ENCODE assay signal across 2 cellular contexts in genomic region chr21:34526618-34527290, GRCh38.
TF ChIP-seq lines count a peak whose summit lies in the region.

No MANE protein-coding gene starts in this region.

TF ChIP-seq in A549, 52 proteins besides CTCF, POLR2A, EP300 and RAD21 (continued from another document):
- no peak for TF ChIP-seq RCOR1 (IDR thresholded peaks at IDR 0.05; ENCODE audit: low read depth, low read length)
- TF ChIP-seq PBX3 (IDR thresholded peaks at IDR 0.05): 0 out of 2 replicates have a peak, but pooled peaks have one; percentile 29
- TF ChIP-seq CBX8 (IDR thresholded peaks at IDR 0.05): no peak
- TF ChIP-seq ZFP36 (IDR thresholded peaks at IDR 0.05; ENCODE audit: borderline replicate concordance, partially characterized antibody): no peak
- TF ChIP-seq HOXB13 (CRISPR knock-in tag; IDR thresholded peaks at IDR 0.05; ENCODE audit: low read depth): no peak
- TF ChIP-seq MAX (IDR thresholded peaks at IDR 0.05): peak; percentile 47
- TF ChIP-seq ATOH8 (CRISPR knock-in tag; IDR thresholded peaks at IDR 0.05; ENCODE audit: low read depth): no peak
- peak; percentile 18; the same call in 1 of the 2 replicates for TF ChIP-seq FOSL2 (IDR thresholded peaks at IDR 0.05)
- peak; percentile 63 for TF ChIP-seq FOSL2 (CRISPR knock-in tag; IDR thresholded peaks at IDR 0.05)
- no peak for TF ChIP-seq RNF2 (IDR thresholded peaks at IDR 0.05; ENCODE audit: borderline replicate concordance, low read depth)
- peak; percentile 70 for TF ChIP-seq MAFK (IDR thresholded peaks at IDR 0.05; ENCODE audit: partially characterized antibody)
- no peak for TF ChIP-seq SREBF2 (IDR thresholded peaks at IDR 0.05)

TF ChIP-seq in K562, 482 proteins besides CTCF, POLR2A, EP300 and RAD21 (continued from another document):
- 0 out of 2 replicates have a peak, but pooled peaks have one; percentile 37 for TF ChIP-seq IRF1 (CRISPR knock-in tag; IDR thresholded peaks at IDR 0.05; ENCODE audit: borderline replicate concordance)
- TF ChIP-seq CREB1 (IDR thresholded peaks at IDR 0.05): no peak
- peak; percentile 53; the same call in 1 of the 2 replicates for TF ChIP-seq CREB1 (CRISPR knock-in tag; IDR thresholded peaks at IDR 0.05)
- TF ChIP-seq ZNF436 (CRISPR knock-in tag; IDR thresholded peaks at IDR 0.05): no peak
- TF ChIP-seq ZFP36 (IDR thresholded peaks at IDR 0.05; ENCODE audit: low read depth, low read length, partially characterized antibody): no peak
- TF ChIP-seq FOXM1 (IDR thresholded peaks at IDR 0.05; ENCODE audit: low read depth): no peak
- no peak for TF ChIP-seq FOXM1 (CRISPR knock-in tag; IDR thresholded peaks at IDR 0.05; ENCODE audit: low read depth)
- TF ChIP-seq TFAP4 (CRISPR knock-in tag; IDR thresholded peaks at IDR 0.05; ENCODE audit: borderline replicate concordance): peak; percentile 79
- no peak for TF ChIP-seq SETDB1 (IDR thresholded peaks at IDR 0.05; ENCODE audit: low read length)
- no peak for TF ChIP-seq STAG1 (CRISPR knock-in tag; IDR thresholded peaks at IDR 0.05; ENCODE audit: borderline replicate concordance)
- peak; percentile 20; the same call in 1 of the 2 replicates for TF ChIP-seq ARID1B (IDR thresholded peaks at IDR 0.05)
- peak; percentile 58; the same call in 1 of the 2 replicates for TF ChIP-seq ZNF384 (IDR thresholded peaks at IDR 0.05; ENCODE audit: low read depth, low read length)
- TF ChIP-seq ZNF318 (IDR thresholded peaks at IDR 0.05; ENCODE audit: borderline replicate concordance in 1 of 2, low read depth in 1 of 2): peak in 1 of 2 experiments; percentile 95; a peak in 2 of 4 replicates
- peak; percentile 27 to 30; a peak in 1 of 4 replicates for TF ChIP-seq TEAD1 (CRISPR knock-in tag; IDR thresholded peaks at IDR 0.05)
- TF ChIP-seq JUNB (CRISPR knock-in tag; conservative IDR thresholded peaks at IDR 0.05): peak; percentile 76
- no peak for TF ChIP-seq FOXA3 (CRISPR knock-in tag; conservative IDR thresholded peaks at IDR 0.05 in 1 of 2, IDR thresholded peaks at IDR 0.05 in 1 of 2)
- no peak for TF ChIP-seq NFE2 (IDR thresholded peaks at IDR 0.05; ENCODE audit: low read depth)
- TF ChIP-seq ATF1 (CRISPR knock-in tag; IDR thresholded peaks at IDR 0.05): no peak
- TF ChIP-seq ATF1 (tag; IDR thresholded peaks at IDR 0.05): peak; percentile 70
- no peak for TF ChIP-seq CCAR2 (IDR thresholded peaks at IDR 0.05; ENCODE audit: low read depth, low read length)
- no peak for TF ChIP-seq BACH1 (tag; IDR thresholded peaks at IDR 0.05)
- TF ChIP-seq JUN (IDR thresholded peaks at IDR 0.05; ENCODE audit: borderline replicate concordance, low read depth, low read length): peak; percentile 88
- TF ChIP-seq JUN (CRISPR knock-in tag; IDR thresholded peaks at IDR 0.05; ENCODE audit: borderline replicate concordance): no peak
- TF ChIP-seq ATF3 (IDR thresholded peaks at IDR 0.05): peak; percentile 94
- peak; percentile 35; the same call in 1 of the 2 replicates for TF ChIP-seq ATF3 (CRISPR knock-in tag; conservative IDR thresholded peaks at IDR 0.05)
- peak; percentile 38 for TF ChIP-seq CEBPB (tag; IDR thresholded peaks at IDR 0.05)
- 0 out of 2 replicates have a peak, but pooled peaks have one; percentile 45 for TF ChIP-seq ZNF584 (CRISPR knock-in tag; IDR thresholded peaks at IDR 0.05; ENCODE audit: low read depth)
- TF ChIP-seq MAFG (tag; conservative IDR thresholded peaks at IDR 0.05): 0 out of 2 replicates have a peak, but pooled peaks have one; percentile 4
- peak; percentile 32; the same call in 1 of the 2 replicates for TF ChIP-seq CREM (IDR thresholded peaks at IDR 0.05; ENCODE audit: low read depth)
- TF ChIP-seq NFATC3 (IDR thresholded peaks at IDR 0.05): peak; percentile 94
- TF ChIP-seq FOSL1 (tag; conservative IDR thresholded peaks at IDR 0.05): peak; percentile 84
- peak; percentile 98 for TF ChIP-seq ATF7 (IDR thresholded peaks at IDR 0.05)
- TF ChIP-seq CEBPG (CRISPR knock-in tag; IDR thresholded peaks at IDR 0.05): peak; percentile 39; the same call in 1 of the 2 replicates
- TF ChIP-seq CEBPG (tag; conservative IDR thresholded peaks at IDR 0.05 in 1 of 2, IDR thresholded peaks at IDR 0.05 in 1 of 2): peak; percentile 69 to 89
- TF ChIP-seq ZNF766 (CRISPR knock-in tag; conservative IDR thresholded peaks at IDR 0.05): peak; percentile 91
- no peak for TF ChIP-seq SNRNP70 (optimal IDR thresholded peaks at IDR 0.05; ENCODE audit: low read depth, low read length)
- TF ChIP-seq CTBP1 (IDR thresholded peaks at IDR 0.05; ENCODE audit: borderline replicate concordance): 0 out of 2 replicates have a peak, but pooled peaks have one; percentile 25
- 0 out of 2 replicates have a peak, but pooled peaks have one; percentile 14 for TF ChIP-seq ZBTB33 (CRISPR knock-in tag; IDR thresholded peaks at IDR 0.05)
- peak; percentile 34; the same call in 1 of the 2 replicates for TF ChIP-seq LCOR (CRISPR knock-in tag; IDR thresholded peaks at IDR 0.05)
